Comparison of ENCODE assay signal across 2 cellular contexts in the genomic region with DNA sequence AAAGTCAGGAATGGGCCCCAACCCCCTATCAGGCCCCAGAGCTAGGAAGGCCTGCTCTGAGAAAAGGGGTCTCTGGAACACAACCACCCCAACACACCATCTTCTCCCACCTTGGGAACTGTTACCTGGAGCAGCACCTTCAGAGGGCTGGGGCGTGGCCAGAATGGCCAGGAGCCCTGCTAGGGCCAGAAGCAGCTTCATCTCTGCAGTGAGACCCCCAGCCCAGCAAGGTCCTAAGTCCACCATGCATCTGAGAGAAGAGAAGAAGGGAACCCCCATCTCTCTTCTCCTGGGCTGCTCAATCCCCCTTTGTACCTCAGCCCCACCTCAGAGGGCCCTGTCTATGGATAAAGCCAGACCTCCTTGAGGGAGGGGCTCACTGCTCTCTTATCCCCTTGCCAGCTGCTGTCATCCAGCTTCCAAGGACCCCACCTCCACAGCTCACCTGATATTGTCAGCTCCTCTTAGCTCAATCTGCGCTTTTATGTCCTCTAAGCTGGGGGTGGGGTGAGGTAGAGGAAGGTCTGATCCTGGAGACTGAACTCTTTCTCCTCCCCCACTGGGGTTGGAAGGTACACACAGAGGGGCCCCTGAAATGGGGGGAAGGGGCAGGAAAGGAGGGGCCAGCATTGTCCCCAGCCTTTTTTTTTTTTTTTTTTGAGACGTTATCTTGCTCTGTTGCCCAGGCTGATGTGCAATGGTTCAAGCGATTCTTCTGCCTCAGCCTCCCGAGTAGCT.
TF ChIP-seq lines count a peak whose summit lies in the region.

A gene with protein sequence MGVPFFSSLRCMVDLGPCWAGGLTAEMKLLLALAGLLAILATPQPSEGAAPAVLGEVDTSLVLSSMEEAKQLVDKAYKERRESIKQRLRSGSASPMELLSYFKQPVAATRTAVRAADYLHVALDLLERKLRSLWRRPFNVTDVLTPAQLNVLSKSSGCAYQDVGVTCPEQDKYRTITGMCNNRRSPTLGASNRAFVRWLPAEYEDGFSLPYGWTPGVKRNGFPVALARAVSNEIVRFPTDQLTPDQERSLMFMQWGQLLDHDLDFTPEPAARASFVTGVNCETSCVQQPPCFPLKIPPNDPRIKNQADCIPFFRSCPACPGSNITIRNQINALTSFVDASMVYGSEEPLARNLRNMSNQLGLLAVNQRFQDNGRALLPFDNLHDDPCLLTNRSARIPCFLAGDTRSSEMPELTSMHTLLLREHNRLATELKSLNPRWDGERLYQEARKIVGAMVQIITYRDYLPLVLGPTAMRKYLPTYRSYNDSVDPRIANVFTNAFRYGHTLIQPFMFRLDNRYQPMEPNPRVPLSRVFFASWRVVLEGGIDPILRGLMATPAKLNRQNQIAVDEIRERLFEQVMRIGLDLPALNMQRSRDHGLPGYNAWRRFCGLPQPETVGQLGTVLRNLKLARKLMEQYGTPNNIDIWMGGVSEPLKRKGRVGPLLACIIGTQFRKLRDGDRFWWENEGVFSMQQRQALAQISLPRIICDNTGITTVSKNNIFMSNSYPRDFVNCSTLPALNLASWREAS (minus strand): TSS at position 456 of the 738 bp plus-strand sequence. CDS start 177 bp downstream, at position 279.

TF ChIP-seq in SK-N-SH, 30 proteins besides CTCF, POLR2A, EP300 and RAD21:
- TF ChIP-seq EZH2phosphoT487 (IDR thresholded peaks at IDR 0.05; ENCODE audit: borderline replicate concordance, low read depth) (no peak), REST (IDR thresholded peaks at IDR 0.05; ENCODE audit: low read depth, low read length) (no peak), ELF1 (IDR thresholded peaks at IDR 0.05) (no peak), POLR2AphosphoS5 (IDR thresholded peaks at IDR 0.05; ENCODE audit: low read depth, low read length) (no peak), IRF3 (IDR thresholded peaks at IDR 0.05; ENCODE audit: low read depth, low read length) (no peak)
- TF ChIP-seq, protein P1, sequence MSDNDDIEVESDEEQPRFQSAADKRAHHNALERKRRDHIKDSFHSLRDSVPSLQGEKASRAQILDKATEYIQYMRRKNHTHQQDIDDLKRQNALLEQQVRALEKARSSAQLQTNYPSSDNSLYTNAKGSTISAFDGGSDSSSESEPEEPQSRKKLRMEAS (IDR thresholded peaks at IDR 0.05; ENCODE audit: low read depth): no peak

TF ChIP-seq in SK-N-SH treated with all-trans-retinoic acid at 6 μM for 48 hours, 23 proteins besides CTCF, POLR2A, EP300 and RAD21:
- TF ChIP-seq CSDC2 (CRISPR knock-in tag; IDR thresholded peaks at IDR 0.05): no peak
- TF ChIP-seq, protein P2, sequence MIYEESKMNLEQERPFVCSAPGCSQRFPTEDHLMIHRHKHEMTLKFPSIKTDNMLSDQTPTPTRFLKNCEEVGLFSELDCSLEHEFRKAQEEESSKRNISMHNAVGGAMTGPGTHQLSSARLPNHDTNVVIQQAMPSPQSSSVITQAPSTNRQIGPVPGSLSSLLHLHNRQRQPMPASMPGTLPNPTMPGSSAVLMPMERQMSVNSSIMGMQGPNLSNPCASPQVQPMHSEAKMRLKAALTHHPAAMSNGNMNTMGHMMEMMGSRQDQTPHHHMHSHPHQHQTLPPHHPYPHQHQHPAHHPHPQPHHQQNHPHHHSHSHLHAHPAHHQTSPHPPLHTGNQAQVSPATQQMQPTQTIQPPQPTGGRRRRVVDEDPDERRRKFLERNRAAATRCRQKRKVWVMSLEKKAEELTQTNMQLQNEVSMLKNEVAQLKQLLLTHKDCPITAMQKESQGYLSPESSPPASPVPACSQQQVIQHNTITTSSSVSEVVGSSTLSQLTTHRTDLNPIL (CRISPR knock-in tag; IDR thresholded peaks at IDR 0.05; ENCODE audit: low read depth): no peak
- TF ChIP-seq GLIS3 (CRISPR knock-in tag; IDR thresholded peaks at IDR 0.05): no peak
- no peak for TF ChIP-seq OSR1 (CRISPR knock-in tag; IDR thresholded peaks at IDR 0.05)
- no peak for TF ChIP-seq POU6F1 (CRISPR knock-in tag; IDR thresholded peaks at IDR 0.05; ENCODE audit: borderline replicate concordance, low read depth)
- TF ChIP-seq SNAI2 (CRISPR knock-in tag; IDR thresholded peaks at IDR 0.05): no peak
- no peak for TF ChIP-seq PPARA (CRISPR knock-in tag; IDR thresholded peaks at IDR 0.05; ENCODE audit: borderline replicate concordance)
- TF ChIP-seq RARB (CRISPR knock-in tag; IDR thresholded peaks at IDR 0.05): no peak
- no peak for TF ChIP-seq ZNF8 (CRISPR knock-in tag; IDR thresholded peaks at IDR 0.05)
- TF ChIP-seq, protein P3, sequence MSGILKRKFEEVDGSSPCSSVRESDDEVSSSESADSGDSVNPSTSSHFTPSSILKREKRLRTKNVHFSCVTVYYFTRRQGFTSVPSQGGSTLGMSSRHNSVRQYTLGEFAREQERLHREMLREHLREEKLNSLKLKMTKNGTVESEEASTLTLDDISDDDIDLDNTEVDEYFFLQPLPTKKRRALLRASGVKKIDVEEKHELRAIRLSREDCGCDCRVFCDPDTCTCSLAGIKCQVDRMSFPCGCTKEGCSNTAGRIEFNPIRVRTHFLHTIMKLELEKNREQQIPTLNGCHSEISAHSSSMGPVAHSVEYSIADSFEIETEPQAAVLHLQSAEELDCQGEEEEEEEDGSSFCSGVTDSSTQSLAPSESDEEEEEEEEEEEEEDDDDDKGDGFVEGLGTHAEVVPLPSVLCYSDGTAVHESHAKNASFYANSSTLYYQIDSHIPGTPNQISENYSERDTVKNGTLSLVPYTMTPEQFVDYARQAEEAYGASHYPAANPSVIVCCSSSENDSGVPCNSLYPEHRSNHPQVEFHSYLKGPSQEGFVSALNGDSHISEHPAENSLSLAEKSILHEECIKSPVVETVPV (CRISPR knock-in tag; IDR thresholded peaks at IDR 0.05): no peak
TF ChIP-seq in SK-N-SH treated with all-trans-retinoic acid at 6 μM for 48 hours: peak in this region for 0.
